1 cellular context compared by ENCODE assay signal in genomic region chrX:156008915-156009314, GRCh38.
TF ChIP-seq lines count a peak whose summit lies in the region.

No MANE protein-coding gene starts in this region.

TF ChIP-seq in IMR-90, 13 proteins besides CTCF, POLR2A, EP300 and RAD21:
- no peak for TF ChIP-seq SMC3 (IDR thresholded peaks at IDR 0.05; ENCODE audit: low read depth, low read length)
- TF ChIP-seq BHLHE40 (IDR thresholded peaks at IDR 0.05; ENCODE audit: low read depth, low read length), result no peak
- TF ChIP-seq CHD1 (IDR thresholded peaks at IDR 0.05; ENCODE audit: low read depth, low read length), result no peak
- no peak for TF ChIP-seq MXI1 (IDR thresholded peaks at IDR 0.05; ENCODE audit: borderline replicate concordance, low read depth, low read length)
- TF ChIP-seq MAZ (IDR thresholded peaks at IDR 0.05; ENCODE audit: borderline replicate concordance, low read depth, low read length), result no peak
- TF ChIP-seq CEBPB (IDR thresholded peaks at IDR 0.05; ENCODE audit: low read depth, low read length), result no peak
